9 cellular contexts compared by ENCODE assay signal in the genomic region with DNA sequence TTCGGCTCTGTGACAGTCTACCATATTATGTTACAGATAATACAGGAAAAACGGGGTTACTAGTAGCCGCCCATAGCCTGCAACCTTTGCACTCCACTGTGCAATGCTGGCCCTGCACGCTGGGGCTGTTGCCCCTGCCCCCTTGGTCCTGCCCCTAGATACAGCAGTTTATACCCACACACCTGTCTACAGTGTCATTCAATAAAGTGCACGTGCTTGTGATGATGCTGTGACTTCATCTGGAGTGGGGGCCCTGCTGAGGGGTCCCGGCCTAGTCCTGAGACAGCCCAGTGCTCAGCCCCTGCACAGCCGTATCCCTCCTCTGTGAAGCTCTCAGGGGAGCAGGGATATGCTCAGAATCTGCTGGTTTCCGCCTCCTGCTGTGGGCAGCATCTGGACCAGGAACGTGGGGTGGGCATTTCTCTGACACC. TPM values are rescaled to one million over a fixed set of nuclear protein-coding genes. Genes with fewer than 3 reads are reported as not detected.
DNase-seq lines count a peak whose midpoint lies in the region; ATAC-seq and TF ChIP-seq lines count a peak whose summit lies in the region.
"Had no signal": no experiment of that assay in that cellular context is flagged by ENCODE, and none has a peak within 500 bp of the region (broad histone marks: within the 10 kb centered on the region; RNA-seq: fewer than 3 reads in every experiment).

No MANE protein-coding gene starts in this region.

- no peak for DNase-seq in breast epithelium (ENCODE audit: low spot score in 2 of 2)
- no peak for DNase-seq in mammary epithelial cell
- DNase-seq in coronary artery (ENCODE audit: low spot score): no peak
- no peak for DNase-seq in SW 1271 (lab: John Stamatoyannopoulos, UW)
- DNase-seq in DMS153 (lab: John Stamatoyannopoulos, UW): no peak
- DNase-seq: NCI-H524 had no signal

- H3K79me2 ChIP-seq in mammary epithelial cell (ENCODE audit: insufficient read depth, low read length): peaks cover 4% of the 10 kb centered on the region

- dilution Hi-C loops in mammary epithelial cell (cut with HindIII; ENCODE audit: low sequenced_read_pairs): no loop called here

- WGBS in mammary epithelial cell (ENCODE audit: low coverage, missing lambda C conversion rate): 77% methylated on average over 8 of the region's 9 CpGs
- 62% methylated on average over 9 of the region's 9 CpGs for WGBS in urinary bladder

- in situ Hi-C loops in mammary epithelial cell (cut with MboI; ENCODE audit: low sequenced_read_pairs in 2 of 2): no loop called here

- no TSS peak for BruUV-seq in mammary epithelial cell (replicated peaks; lab: Mats Ljungman, UMichigan)

- no peaks in the 10 kb centered on the region for H4K20me1 ChIP-seq in mammary epithelial cell (ENCODE audit: insufficient read depth, low read length)

- TF ChIP-seq POLR2A in breast epithelium (IDR thresholded peaks at IDR 0.05): no peak

- H3K9me3 ChIP-seq in breast epithelium (no peaks in the 10 kb centered on the region), mammary epithelial cell (replicated peaks; ENCODE audit: insufficient read depth, low read length) (no peaks in the 10 kb centered on the region), mononuclear cell (ENCODE audit: low read depth, low read length) (no peaks in the 10 kb centered on the region)

- CTCF ChIA-PET in mammary epithelial cell (lab: Charles Lee; ENCODE audit: low non-redundant PET): no interaction called here

- no peaks in the 10 kb centered on the region for H3K36me3 ChIP-seq in breast epithelium
- no peaks in the 10 kb centered on the region for H3K36me3 ChIP-seq in mammary epithelial cell (ENCODE audit: insufficient read depth, low read length)
- H3K36me3 ChIP-seq in urinary bladder (ENCODE audit: insufficient read depth): no peaks in the 10 kb centered on the region

- no peak for ATAC-seq in HG02885 (IDR thresholded peaks at IDR 0.05; ENCODE audit: poor library complexity, unreplicated experiment)

- intact Hi-C loops in breast epithelium (cut with DNase I; ENCODE audit: low total_unique reads) (no loop called here), mammary epithelial cell (cut with micrococcal nuclease) (no loop called here)

- TF ChIP-seq CTCF in breast epithelium (IDR thresholded peaks at IDR 0.05): no peak
- no peak for TF ChIP-seq CTCF in mammary epithelial cell (conservative IDR thresholded peaks at IDR 0.05 in 1 of 2, IDR thresholded peaks at IDR 0.05 in 1 of 2; ENCODE audit: extremely low read depth in 1 of 2, insufficient read depth in 1 of 2, low read depth in 1 of 2, low read length in 2 of 2)
- TF ChIP-seq CTCF in coronary artery (IDR thresholded peaks at IDR 0.05): no peak

- H3K9ac ChIP-seq in mammary epithelial cell (ENCODE audit: insufficient read depth, low read length): no peak overlapping the region

- no peaks in the 10 kb centered on the region for H3K27me3 ChIP-seq in breast epithelium
- peaks cover 1% of the 10 kb centered on the region for H3K27me3 ChIP-seq in mammary epithelial cell (ENCODE audit: insufficient read depth, low read length)
- H3K27me3 ChIP-seq in mononuclear cell (ENCODE audit: insufficient read depth, low read length): no peaks in the 10 kb centered on the region

- no peak overlapping the region for H2AFZ ChIP-seq in mammary epithelial cell (ENCODE audit: low read depth, low read length)

- H3K4me2 ChIP-seq in mammary epithelial cell (ENCODE audit: insufficient read depth, low read depth, low read length): no peak overlapping the region

- H3K27ac ChIP-seq in breast epithelium: peak overlapping the region; percentile 65 to 93
- no peak overlapping the region for H3K27ac ChIP-seq in mammary epithelial cell (ENCODE audit: insufficient read depth, low read depth, low read length)
- H3K27ac ChIP-seq in coronary artery: peak overlapping the region in 1 of 2 donors; percentile 78
- no peak overlapping the region for H3K27ac ChIP-seq in urinary bladder (ENCODE audit: low read depth)

- H3K4me3 ChIP-seq in breast epithelium: peak overlapping the region; percentile 52 to 88 (median 60)
- no peak overlapping the region for H3K4me3 ChIP-seq in mammary epithelial cell (replicated peaks in 1 of 3; ENCODE audit: insufficient read depth in 1 of 3, low read depth in 2 of 3, low read length in 3 of 3)
- H3K4me3 ChIP-seq in coronary artery: peak overlapping the region; percentile 68
- H3K4me3 ChIP-seq in mononuclear cell (ENCODE audit: low read length): peak overlapping the region; percentile 80
- peak overlapping the region; percentile 66 for H3K4me3 ChIP-seq in urinary bladder (ENCODE audit: low read depth, low read length)

- H3K4me1 ChIP-seq in breast epithelium: peaks cover 0 to 20% of the 10 kb centered on the region in 2 donors
- peaks cover 3% of the 10 kb centered on the region for H3K4me1 ChIP-seq in mammary epithelial cell (ENCODE audit: insufficient read depth, low read length)
- peaks cover 55% of the 10 kb centered on the region for H3K4me1 ChIP-seq in mononuclear cell (ENCODE audit: insufficient read depth, low read length)
- H3K4me1 ChIP-seq in urinary bladder (ENCODE audit: insufficient read depth): peaks cover 2% of the 10 kb centered on the region

RNA-seq across cellular contexts. Expression of gene IFITM1, which starts 1.2 kb away (rescaled TPM):
- total RNA-seq in breast epithelium (100 to 1,000 TPM; 129 to 321 (median 142) TPM), mammary epithelial cell (1 to 10 TPM; 1.7 to 2.8 TPM), mononuclear cell (276 TPM), urinary bladder (20.9 TPM)
- polyA plus RNA-seq in mammary epithelial cell (5.1 TPM), urinary bladder (599 TPM)
- polyA minus RNA-seq in mammary epithelial cell: 2.0 TPM

RNA-seq across cellular contexts. Expression of gene IFITM3, which starts 5.6 kb away (rescaled TPM):
- total RNA-seq in breast epithelium (100 to 1,000 TPM; 158 to 361 (median 195) TPM), mammary epithelial cell (100 to 1,000 TPM in 1 of 2 donors, 10 to 100 TPM in 1; 58.7 to 211 TPM), mononuclear cell (14.1 TPM), urinary bladder (43.2 TPM)
- polyA plus RNA-seq in mammary epithelial cell (230 TPM), urinary bladder (2,675 TPM)
- 231 TPM for polyA minus RNA-seq in mammary epithelial cell

RNA-seq across cellular contexts. Expression of gene IFITM2, which starts 7.5 kb away (rescaled TPM):
- total RNA-seq in breast epithelium: 100 to 1,000 TPM in 2 of 3 donors, 10 to 100 TPM in 1; 81.4 to 404 (median 129) TPM
- 10 to 100 TPM in 1 of 2 donors, 1 to 10 TPM in 1; 4.7 to 29.1 TPM for total RNA-seq in mammary epithelial cell
- 37.8 TPM for polyA plus RNA-seq in mammary epithelial cell
- 92.3 TPM for polyA minus RNA-seq in mammary epithelial cell
- 52.9 TPM for total RNA-seq in mononuclear cell
- 14.8 TPM for total RNA-seq in urinary bladder
- 765 TPM for polyA plus RNA-seq in urinary bladder

RNA-seq across cellular contexts. Expression of gene IFITM5, which starts 15.7 kb away (rescaled TPM):
- total RNA-seq in breast epithelium (not detected), mammary epithelial cell (not detected), mononuclear cell (not detected), urinary bladder (not detected)
- polyA plus RNA-seq in mammary epithelial cell (not detected), urinary bladder (not detected)
- polyA minus RNA-seq in mammary epithelial cell: not detected

RNA-seq across cellular contexts. Expression of gene PGGHG, which starts 26.1 kb away (rescaled TPM):
- total RNA-seq in breast epithelium: 10 to 100 TPM; 13.0 to 63.9 (median 37.3) TPM
- total RNA-seq in mammary epithelial cell: 1 to 10 TPM; 2.5 to 7.9 TPM
- polyA plus RNA-seq in mammary epithelial cell: 1.5 TPM
- 2.1 TPM for polyA minus RNA-seq in mammary epithelial cell
- 85.2 TPM for total RNA-seq in mononuclear cell
- total RNA-seq in urinary bladder: 9.5 TPM
- polyA plus RNA-seq in urinary bladder: 36.3 TPM

Comparison
In these comparisons a context has a peak if more than half of its experiments do, and no peak if none do; other contexts are left out.
1. H3K27ac ChIP-seq: peak in breast epithelium (2 of 2); none in mammary epithelial cell (single experiment) and urinary bladder (single experiment).
2. H3K4me3 ChIP-seq: peak in breast epithelium (3 of 3), coronary artery (single experiment), mononuclear cell (single experiment) and urinary bladder (single experiment); none in mammary epithelial cell (0 of 3).